In genomic region chr12:110743571-110744093, GRCh38 we compare ENCODE assay signal across 8 cellular contexts. TPM values are rescaled to one million over a fixed set of nuclear protein-coding genes. Genes with fewer than 3 reads are reported as not detected.
A peak's percentile ranks its signal among the peaks of the same experiment; 100 is the strongest.
DNase-seq lines count a peak whose midpoint lies in the region; ATAC-seq and TF ChIP-seq lines count a peak whose summit lies in the region.

No MANE protein-coding gene starts in this region.

- POLR2A ChIA-PET in A673 (lab: Charles Lee; ENCODE audit: low non-redundant PET): no interaction called here

- H3K9me3 ChIP-seq in A673 (ENCODE audit: low read depth, low read length, poor library complexity, severe bottlenecking): no peaks in the 10 kb centered on the region
- H3K9me3 ChIP-seq in prostate gland: no peaks in the 10 kb centered on the region

- TF ChIP-seq POLR2A in prostate gland (IDR thresholded peaks at IDR 0.05): no peak

- peak overlapping the region; percentile 97 for H3K27ac Mint-ChIP-seq in activated T-helper 17 cell treated with anti-CD3 and anti-CD28 coated beads, Interleukin-2, amount 50 U/mL, for 72 hours

- 14% methylated on average over 26 of the region's 26 CpGs for WGBS in prostate gland

- H3K27me3 ChIP-seq in A673 (replicated peaks; ENCODE audit: insufficient read depth, low read depth, low read length, poor library complexity) (no peaks in the 10 kb centered on the region), prostate gland (replicated peaks; ENCODE audit: insufficient read depth) (no peaks in the 10 kb centered on the region)

- H3K4me1 ChIP-seq in A673 (ENCODE audit: insufficient read depth, low read length, poor library complexity, severe bottlenecking): peaks cover 32% of the 10 kb centered on the region
- peaks cover 5% of the 10 kb centered on the region for H3K4me1 ChIP-seq in prostate gland (replicated peaks)

- H3K36me3 ChIP-seq in A673 (ENCODE audit: insufficient read depth, low read length, poor library complexity, severe bottlenecking) (peaks cover 5% of the 10 kb centered on the region), prostate gland (no peaks in the 10 kb centered on the region)

- CTCF ChIA-PET in A673 (lab: Charles Lee): no interaction called here

- DNase-seq in A673 (ENCODE audit: low spot score): peak; percentile 40
- DNase-seq in HFF-Myc (ENCODE audit: extremely low read depth, low read depth): no peak
- peak; percentile 24 for DNase-seq in hepatic stellate cell (ENCODE audit: low spot score)
- no peak for DNase-seq in prostate gland (ENCODE audit: low spot score)
- DNase-seq in activated gamma-delta T cell (lab: John Stamatoyannopoulos, UW): no peak
- no peak for DNase-seq in NCI-H748 treated with DMSO at 0.1 percent for 48 hours (lab: John Stamatoyannopoulos, UW)
- DNase-seq in activated CD4-positive, alpha-beta T cell treated with anti-CD3 and anti-CD28 coated beads, Interleukin-2, amount 50 U/mL, for 4 hours: no peak

- H3K4me1 Mint-ChIP-seq in activated T-helper 17 cell treated with anti-CD3 and anti-CD28 coated beads, Interleukin-2, amount 50 U/mL, for 72 hours: peaks cover 26% of the 10 kb centered on the region

- H3K27ac ChIP-seq in A673 (ENCODE audit: low read depth, low read length, poor library complexity, severe bottlenecking) (peak overlapping the region; percentile 32), prostate gland (no peak overlapping the region)

- H3K4me3 Mint-ChIP-seq in activated T-helper 17 cell treated with anti-CD3 and anti-CD28 coated beads, Interleukin-2, amount 50 U/mL, for 72 hours: peak overlapping the region; percentile 96

- TF ChIP-seq CTCF in A673 (conservative IDR thresholded peaks at IDR 0.05; ENCODE audit: low read depth, low read length) (no peak), HFF-Myc (IDR thresholded peaks at IDR 0.05; ENCODE audit: low read depth, low read length, missing control alignments) (no peak), prostate gland (IDR thresholded peaks at IDR 0.05) (no peak)

- peaks cover 41% of the 10 kb centered on the region for H3K36me3 Mint-ChIP-seq in activated T-helper 17 cell treated with anti-CD3 and anti-CD28 coated beads, Interleukin-2, amount 50 U/mL, for 72 hours (ENCODE audit: low read depth)

- BruUV-seq in A673 (replicated peaks; lab: Mats Ljungman, UMichigan): no TSS peak

- H3K4me3 ChIP-seq in A673 (ENCODE audit: low read depth, low read length, poor library complexity, severe bottlenecking) (peak overlapping the region; percentile 84), HFF-Myc (replicated peaks; ENCODE audit: low read depth, low read length) (peak overlapping the region; percentile 58), prostate gland (peak overlapping the region; percentile 98 to 99)

- intact Hi-C loops in A673 (cut with micrococcal nuclease; ENCODE audit: unreplicated experiment) (loop anchor here (2.0 kb wide), 2 partner anchors 39 to 83 kb away; no protein-coding TSS in a partner anchor), prostate gland (cut with DNase I) (no loop called here)

- no peaks in the 10 kb centered on the region for H3K9me3 Mint-ChIP-seq in activated T-helper 17 cell treated with anti-CD3 and anti-CD28 coated beads, Interleukin-2, amount 50 U/mL, for 72 hours

- no peaks in the 10 kb centered on the region for H3K27me3 Mint-ChIP-seq in activated T-helper 17 cell treated with anti-CD3 and anti-CD28 coated beads, Interleukin-2, amount 50 U/mL, for 72 hours

- ATAC-seq in activated T-helper 17 cell treated with anti-CD3 and anti-CD28 coated beads, Interleukin-2, amount 50 U/mL, for 72 hours (replicated peaks): no peak

RNA-seq across cellular contexts. Expression of gene PPP1CC, which starts 0.9 kb away (rescaled TPM):
- total RNA-seq in A673 (2021) (268 and 274 TPM in 2 replicates), prostate gland (100 to 1,000 TPM in 1 of 2 donors, 10 to 100 TPM in 1; 92.9 to 103 TPM)
- 100 to 1,000 TPM; 185 to 259 TPM for total RNA-seq in activated T-helper 17 cell treated with anti-CD3 and anti-CD28 coated beads, Interleukin-2, amount 50 U/mL, for 72 hours

RNA-seq across cellular contexts. Expression of gene HVCN1, which starts 54.7 kb away (rescaled TPM):
- total RNA-seq in A673 (2021) (1.0 and 1.1 TPM in 2 replicates), prostate gland (10 to 100 TPM in 1 of 2 donors, 1 to 10 TPM in 1; 5.4 to 11.2 TPM)
- 1 to 10 TPM in 1 of 2 donors, under 1 TPM in 1; 0.71 to 1.7 TPM for total RNA-seq in activated T-helper 17 cell treated with anti-CD3 and anti-CD28 coated beads, Interleukin-2, amount 50 U/mL, for 72 hours

Comparison
In these comparisons a context has a peak if more than half of its experiments do, and no peak if none do; other contexts are left out.
1. DNase-seq: peak in A673 (single experiment) and hepatic stellate cell (single experiment); none in HFF-Myc (single experiment), prostate gland (single experiment), activated gamma-delta T cell (single experiment), NCI-H748 treated with DMSO at 0.1 percent for 48 hours (single experiment) and activated CD4-positive, alpha-beta T cell treated with anti-CD3 and anti-CD28 coated beads, Interleukin-2, amount 50 U/mL, for 4 hours (0 of 2).
2. Peak in every context shown above with its lines, with median percentiles within 50 percentile points of each other: H3K4me3 ChIP-seq.